In genomic region chr1:19563336-19564097, GRCh38 we compare ENCODE assay signal across 12 cellular contexts.
DNase-seq lines count a peak whose midpoint lies in the region; ATAC-seq, FAIRE-seq and TF ChIP-seq lines count a peak whose summit lies in the region.
"Had no signal": no experiment of that assay in that cellular context is flagged by ENCODE, and none has a peak within 500 bp of the region (broad histone marks: within the 10 kb centered on the region; RNA-seq: fewer than 3 reads in every experiment).

No MANE protein-coding gene starts in this region.

- H3K27me3 ChIP-seq in prostate gland (replicated peaks; ENCODE audit: insufficient read depth) = no peaks in the 10 kb centered on the region
- H3K27me3 ChIP-seq: BLaER1 treated with 17β-estradiol and CSF1 and Interleukin-3, amounts not matched to agents 10 nM and 100 nM had no signal

- H3K27ac ChIP-seq in prostate gland = peak overlapping the region; percentile 56 to 57
- H3K27ac ChIP-seq: BLaER1 treated with 17β-estradiol and CSF1 and Interleukin-3, amounts not matched to agents 10 nM and 100 nM had no signal

- H3K36me3 ChIP-seq in prostate gland = no peaks in the 10 kb centered on the region
- H3K36me3 ChIP-seq: BLaER1 treated with 17β-estradiol and CSF1 and Interleukin-3, amounts not matched to agents 10 nM and 100 nM had no signal

- in situ Hi-C loops in GM13976 (cut with MboI; ENCODE audit: low sequenced_read_pairs, unreplicated experiment) = no loop called here

- no peak overlapping the region for H3K4me3 ChIP-seq in prostate gland
- H3K4me3 ChIP-seq: BLaER1 treated with 17β-estradiol and CSF1 and Interleukin-3, amounts not matched to agents 10 nM and 100 nM had no signal

- DNase-seq in AG08396 (ENCODE audit: low spot score) = peak; percentile 66
- DNase-seq in amniotic epithelial cell (ENCODE audit: low read depth) = peak; percentile 37
- DNase-seq in cardiac septum (ENCODE audit: low spot score) = peak; percentile 76
- DNase-seq in prostate gland (ENCODE audit: low spot score) = peak; percentile 8
- no peak for DNase-seq in GM13976 (ENCODE audit: low spot score)
- no peak for DNase-seq in D721Med (ENCODE audit: insufficient read length, low spot score)
- no peak for DNase-seq in NCI-H2107 (lab: John Stamatoyannopoulos, UW)
- DNase-seq: activated naive CD4-positive, alpha-beta T cell treated with anti-CD3 and anti-CD28 coated beads for 36 hours; NCI-H1105; stimulated activated CD4-positive, alpha-beta T cell treated with anti-CD3 and anti-CD28 coated beads, Interleukin-4, amount 100 ng/mL, for 1 hour had no signal

- TF ChIP-seq CTCF in prostate gland (IDR thresholded peaks at IDR 0.05) (no peak), GM13976 (IDR thresholded peaks at IDR 0.05; ENCODE audit: borderline replicate concordance, control extremely low read depth, extremely low read depth, insufficient read depth, missing control alignments) (no peak), D721Med (IDR thresholded peaks at IDR 0.05; ENCODE audit: insufficient read depth, missing control alignments) (no peak)

- 16% methylated on average over 15 of the region's 15 CpGs for WGBS in prostate gland

- no peaks in the 10 kb centered on the region for H3K4me1 ChIP-seq in prostate gland (replicated peaks)
- H3K4me1 ChIP-seq: BLaER1 treated with 17β-estradiol and CSF1 and Interleukin-3, amounts not matched to agents 10 nM and 100 nM had no signal

- no peaks in the 10 kb centered on the region for H3K9me3 ChIP-seq in prostate gland
- H3K9me3 ChIP-seq: BLaER1 treated with 17β-estradiol and CSF1 and Interleukin-3, amounts not matched to agents 10 nM and 100 nM had no signal

- intact Hi-C loops in cardiac septum (cut with DNase I) = loop anchor here (5.0 kb wide), 1 partner anchor 84 kb away; no protein-coding TSS in a partner anchor
- intact Hi-C loops in prostate gland (cut with DNase I) = loop anchor here (5.0 kb wide), 2 partner anchors 76 to 171 kb away; partner anchors contain the start of gene CAPZB

- FAIRE-seq in D721Med (lab: Jason Lieb, UNC) = no peak

- ATAC-seq in HG03196 (IDR thresholded peaks at IDR 0.05; ENCODE audit: unreplicated experiment) = no peak

- no peak for TF ChIP-seq POLR2A in prostate gland (IDR thresholded peaks at IDR 0.05)

Comparison
In these comparisons a context has a peak if more than half of its experiments do, and no peak if none do; other contexts are left out.
1. DNase-seq: peak in AG08396 (single experiment), amniotic epithelial cell (single experiment), cardiac septum (single experiment) and prostate gland (single experiment); none in GM13976 (single experiment), D721Med (single experiment) and NCI-H2107 (single experiment).